ENCODE assay signal across 8 cellular contexts in genomic region chr13:101258071-101258470, GRCh38.
A peak's percentile ranks its signal among the peaks of the same experiment; 100 is the strongest.
DNase-seq lines count a peak whose midpoint lies in the region; ATAC-seq and TF ChIP-seq lines count a peak whose summit lies in the region.

No MANE protein-coding gene starts in this region.

- no peak for TF ChIP-seq CTCF in CD14-positive monocyte (IDR thresholded peaks at IDR 0.05)

- DNase-seq in activated naive CD4-positive, alpha-beta T cell treated with Interleukin-2 at 50 U/mL for 16 hours, result peak; percentile 54
- DNase-seq in activated naive CD4-positive, alpha-beta T cell treated with anti-CD3 and anti-CD28 coated beads, Interleukin-2, amount 50 U/mL, for 16 hours, result no peak
- DNase-seq in NCI-H187 (lab: John Stamatoyannopoulos, UW) (peak; percentile 82 to 83), myocyte (ENCODE audit: low read depth) (peak; percentile 85), Ammon's horn (ENCODE audit: low spot score) (no peak), CD14-positive monocyte (ENCODE audit: low spot score) (no peak)
- peak; percentile 50 for DNase-seq in activated T-cell treated with anti-CD3 and anti-CD28 coated beads, Interleukin-2, amount 50 U/mL, for 24 hours

- peaks cover 2% of the 10 kb centered on the region for H3K9me3 Mint-ChIP-seq in activated T-cell treated with anti-CD3 and anti-CD28 coated beads, Interleukin-2, amount 50 U/mL, for 24 hours
- peaks cover 0 to 7% (median 2%) of the 10 kb centered on the region in 7 donors for H3K9me3 Mint-ChIP-seq in CD14-positive monocyte

- intact Hi-C loops in CD14-positive monocyte (cut with micrococcal nuclease), result no loop called here

- H3K4me1 Mint-ChIP-seq in activated T-cell treated with anti-CD3 and anti-CD28 coated beads, Interleukin-2, amount 50 U/mL, for 24 hours (ENCODE audit: low read depth), result peaks cover 8% of the 10 kb centered on the region
- H3K4me1 Mint-ChIP-seq in CD14-positive monocyte, result no peaks in the 10 kb centered on the region

- H3K4me3 Mint-ChIP-seq in activated T-cell treated with anti-CD3 and anti-CD28 coated beads, Interleukin-2, amount 50 U/mL, for 24 hours, result no peak overlapping the region
- H3K4me3 Mint-ChIP-seq in CD14-positive monocyte, result no peak overlapping the region

- H3K27me3 Mint-ChIP-seq in activated T-cell treated with anti-CD3 and anti-CD28 coated beads, Interleukin-2, amount 50 U/mL, for 24 hours, result peaks cover 12% of the 10 kb centered on the region
- peaks cover 0 to 3% (median 0%) of the 10 kb centered on the region in 3 donors for H3K27me3 Mint-ChIP-seq in CD14-positive monocyte (ENCODE audit: low read depth in 3 of 3)

- peak overlapping the region; percentile 58 for H3K27ac Mint-ChIP-seq in activated T-cell treated with anti-CD3 and anti-CD28 coated beads, Interleukin-2, amount 50 U/mL, for 24 hours
- no peak overlapping the region for H3K27ac Mint-ChIP-seq in CD14-positive monocyte

- H3K36me3 Mint-ChIP-seq in activated T-cell treated with anti-CD3 and anti-CD28 coated beads, Interleukin-2, amount 50 U/mL, for 24 hours (ENCODE audit: low read depth), result no peaks in the 10 kb centered on the region
- no peaks in the 10 kb centered on the region for H3K36me3 Mint-ChIP-seq in CD14-positive monocyte

- ATAC-seq in HG02763 (IDR thresholded peaks at IDR 0.05; ENCODE audit: unreplicated experiment), result peak; percentile 94

Comparison
In these comparisons a context has a peak if more than half of its experiments do, and no peak if none do; other contexts are left out.
1. DNase-seq: peak in activated naive CD4-positive, alpha-beta T cell treated with Interleukin-2 at 50 U/mL for 16 hours (single experiment), NCI-H187 (2 of 2), activated T-cell treated with anti-CD3 and anti-CD28 coated beads, Interleukin-2, amount 50 U/mL, for 24 hours (single experiment) and myocyte (single experiment); none in activated naive CD4-positive, alpha-beta T cell treated with anti-CD3 and anti-CD28 coated beads, Interleukin-2, amount 50 U/mL, for 16 hours (single experiment), Ammon's horn (single experiment) and CD14-positive monocyte (single experiment).